ENCODE assay signal across 8 cellular contexts in the genomic region with DNA sequence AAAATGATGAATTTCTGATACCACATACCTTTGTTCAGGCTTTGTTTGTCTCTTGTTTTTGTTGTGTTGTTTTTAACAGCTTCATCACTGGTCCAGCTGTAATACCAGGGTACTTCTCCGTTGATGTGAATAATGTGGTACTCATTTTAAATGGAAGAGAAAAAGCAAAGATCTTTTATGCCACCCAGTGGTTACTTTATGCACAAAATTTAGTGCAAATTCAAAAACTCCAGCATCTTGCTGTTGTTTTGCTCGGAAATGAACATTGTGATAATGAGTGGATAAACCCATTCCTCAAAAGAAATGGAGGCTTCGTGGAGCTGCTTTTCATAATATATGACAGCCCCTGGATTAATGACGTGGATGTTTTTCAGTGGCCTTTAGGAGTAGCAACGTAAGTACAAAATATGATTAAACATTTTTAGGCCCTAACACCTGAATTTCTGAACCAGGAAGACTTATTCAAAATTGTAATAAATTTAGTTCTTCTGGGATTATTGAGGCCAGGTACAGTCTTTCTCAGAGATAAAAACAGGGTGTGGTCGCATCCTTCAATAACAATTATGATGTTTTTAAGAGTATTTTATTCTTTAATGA. TPM values are rescaled to one million over a fixed set of nuclear protein-coding genes. Genes with fewer than 3 reads are reported as not detected.
A peak's percentile ranks its signal among the peaks of the same experiment; 100 is the strongest.
DNase-seq lines count a peak whose midpoint lies in the region; ATAC-seq and TF ChIP-seq lines count a peak whose summit lies in the region.

No MANE protein-coding gene starts in this region.

- H3K36me3 ChIP-seq in BJ (ENCODE audit: control insufficient read depth, insufficient read depth, low read length): no peaks in the 10 kb centered on the region

- CTCF ChIA-PET in BJ (lab: Yijun Ruan, JAX): interaction anchor here (0.7 to 2.4 kb wide), 16 partner anchors 9 to 454 kb away, joined by 3 to 17 read pairs (median 5); a partner anchor contains a TSS

- TF ChIP-seq CTCF in BJ (IDR thresholded peaks at IDR 0.05; ENCODE audit: insufficient read depth, low read depth, low read length): peak; percentile 61
- TF ChIP-seq CTCF in cardiac fibroblast (IDR thresholded peaks at IDR 0.05; ENCODE audit: low read depth, low read length): peak; percentile 46

- ATAC-seq in GM21447 (IDR thresholded peaks at IDR 0.05; ENCODE audit: unreplicated experiment) (peak; percentile 52), GM21390 (IDR thresholded peaks at IDR 0.05; ENCODE audit: unreplicated experiment) (no peak)

- H3K4me3 ChIP-seq in BJ (ENCODE audit: low read depth, low read length) (no peak overlapping the region), cardiac fibroblast (replicated peaks in 1 of 2; ENCODE audit: low read depth in 2 of 2, low read length in 2 of 2) (no peak overlapping the region)

- DNase-seq in BJ (ENCODE audit: low read depth) (no peak), NCI-H2196 (lab: John Stamatoyannopoulos, UW; ENCODE audit: unreplicated experiment) (peak; percentile 57), cardiac fibroblast (ENCODE audit: low read depth in 2 of 2) (peak; percentile 42 to 55), midbrain (lab: John Stamatoyannopoulos, UW) (peak; percentile 68), ecto neural progenitor cell (ENCODE audit: low spot score) (no peak), HPDE6-E6E7 (ENCODE audit: extremely low spot score) (no peak)

- POLR2A ChIA-PET in BJ (lab: Charles Lee): no interaction called here

- no peaks in the 10 kb centered on the region for H3K27me3 ChIP-seq in BJ (ENCODE audit: control insufficient read depth, insufficient read depth, low read length)

RNA-seq across cellular contexts. Expression of a gene that starts 22.4 kb away (rescaled TPM):
- 7.3 and 12.9 TPM in 2 replicates for polyA plus RNA-seq in BJ (2011; rRNA removed)
- 1.9 and 4.3 TPM in 2 replicates for polyA minus RNA-seq in BJ (2011; rRNA and poly(A)+ RNA removed)

RNA-seq across cellular contexts. Expression of a gene that starts 42.4 kb away (rescaled TPM):
- 15.7 and 19.3 TPM in 2 replicates for polyA plus RNA-seq in BJ (2011; rRNA removed)
- 42.1 and 43.6 TPM in 2 replicates for polyA minus RNA-seq in BJ (2011; rRNA and poly(A)+ RNA removed)

Comparison
In these comparisons a context has a peak if more than half of its experiments do, and no peak if none do; other contexts are left out.
1. DNase-seq: peak in NCI-H2196 (single experiment), cardiac fibroblast (2 of 2) and midbrain (single experiment); none in BJ (single experiment), ecto neural progenitor cell (single experiment) and HPDE6-E6E7 (single experiment).